ENCODE assay signal across 13 cellular contexts in genomic region chr17:13671771-13672170, GRCh38.
DNase-seq lines count a peak whose midpoint lies in the region; ATAC-seq and TF ChIP-seq lines count a peak whose summit lies in the region.
"Had no signal": no experiment of that assay in that cellular context is flagged by ENCODE, and none has a peak within 500 bp of the region (broad histone marks: within the 10 kb centered on the region; RNA-seq: fewer than 3 reads in every experiment).

No MANE protein-coding gene starts in this region.

- intact Hi-C loops in tibial artery (cut with DNase I; ENCODE audit: low total_unique reads), result no loop called here

- TF ChIP-seq POLR2A in NB4 (IDR thresholded peaks at IDR 0.05; ENCODE audit: extremely low read depth, insufficient read length) (no peak), tibial nerve (IDR thresholded peaks at IDR 0.05) (no peak)

- TF ChIP-seq CTCF in NB4 (IDR thresholded peaks at IDR 0.05; ENCODE audit: low read depth, low read length), result no peak
- TF ChIP-seq CTCF in brain microvascular endothelial cell (IDR thresholded peaks at IDR 0.05; ENCODE audit: low read depth, low read length, missing control alignments), result no peak
- no peak for TF ChIP-seq CTCF in tibial nerve (IDR thresholded peaks at IDR 0.05)
- no peak for TF ChIP-seq CTCF in tibial artery (IDR thresholded peaks at IDR 0.05)

- H3K27ac ChIP-seq in brain microvascular endothelial cell (no peak overlapping the region), tibial nerve (no peak overlapping the region), tibial artery (no peak overlapping the region)
- H3K27ac ChIP-seq: coronary artery, skin epidermis had no signal

- no peak for ATAC-seq in activated naive CD8-positive, alpha-beta T cell treated with anti-CD3 and anti-CD28 coated beads, Interleukin-2, amount 50 U/mL, for 24 hours
- ATAC-seq: left cardiac atrium had no signal

- peaks cover 26% of the 10 kb centered on the region for H3K9me3 Mint-ChIP-seq in activated naive CD8-positive, alpha-beta T cell treated with anti-CD3 and anti-CD28 coated beads, Interleukin-2, amount 50 U/mL, for 24 hours
- H3K9me3 Mint-ChIP-seq in activated naive CD8-positive, alpha-beta T cell treated with anti-CD3 and anti-CD28 coated beads for 36 hours, result peaks cover 22% of the 10 kb centered on the region

- H3K27me3 ChIP-seq in brain microvascular endothelial cell (replicated peaks) (no peaks in the 10 kb centered on the region), tibial nerve (no peaks in the 10 kb centered on the region), tibial artery (no peaks in the 10 kb centered on the region)

- no peaks in the 10 kb centered on the region for H3K4me1 ChIP-seq in tibial nerve
- H3K4me1 ChIP-seq in tibial artery, result no peaks in the 10 kb centered on the region

- H3K9me3 ChIP-seq in tibial nerve (peaks cover 0 to 32% (median 5%) of the 10 kb centered on the region in 4 donors), tibial artery (peaks cover 0 to 16% (median 0%) of the 10 kb centered on the region in 3 donors)

- peaks cover 19% of the 10 kb centered on the region for H3K27me3 Mint-ChIP-seq in activated naive CD8-positive, alpha-beta T cell treated with anti-CD3 and anti-CD28 coated beads, Interleukin-2, amount 50 U/mL, for 24 hours
- peaks cover 18% of the 10 kb centered on the region for H3K27me3 Mint-ChIP-seq in activated naive CD8-positive, alpha-beta T cell treated with anti-CD3 and anti-CD28 coated beads for 36 hours

- H3K4me3 ChIP-seq in NB4 (ENCODE audit: low read depth, low read length) (no peak overlapping the region), brain microvascular endothelial cell (ENCODE audit: low read depth, low read length) (no peak overlapping the region), tibial nerve (no peak overlapping the region), tibial artery (no peak overlapping the region)
- H3K4me3 ChIP-seq: coronary artery, skin epidermis had no signal

- in situ Hi-C loops in brain microvascular endothelial cell (cut with HindIII; ENCODE audit: low pct_ligation_motif_present, low sequenced_read_pairs), result no loop called here

- no peaks in the 10 kb centered on the region for H3K4me1 Mint-ChIP-seq in activated naive CD8-positive, alpha-beta T cell treated with anti-CD3 and anti-CD28 coated beads, Interleukin-2, amount 50 U/mL, for 24 hours
- no peaks in the 10 kb centered on the region for H3K4me1 Mint-ChIP-seq in activated naive CD8-positive, alpha-beta T cell treated with anti-CD3 and anti-CD28 coated beads for 36 hours

- 62 to 79% methylated on average over 8 of the region's 8 CpGs for WGBS in tibial nerve, 2 donors

- no peak for TF ChIP-seq EP300 in tibial nerve (IDR thresholded peaks at IDR 0.05)

- no peaks in the 10 kb centered on the region for H3K36me3 Mint-ChIP-seq in activated naive CD8-positive, alpha-beta T cell treated with anti-CD3 and anti-CD28 coated beads, Interleukin-2, amount 50 U/mL, for 24 hours (ENCODE audit: low read depth)
- H3K36me3 Mint-ChIP-seq in activated naive CD8-positive, alpha-beta T cell treated with anti-CD3 and anti-CD28 coated beads for 36 hours, result no peaks in the 10 kb centered on the region

- peak; percentile 4 for DNase-seq in activated naive CD8-positive, alpha-beta T cell treated with anti-CD3 and anti-CD28 coated beads, Interleukin-2, amount 50 U/mL, for 24 hours
- DNase-seq in activated naive CD8-positive, alpha-beta T cell treated with anti-CD3 and anti-CD28 coated beads for 36 hours, result no peak
- DNase-seq in NB4 (ENCODE audit: low read depth) (peak; percentile 11), brain microvascular endothelial cell (peak; percentile 5), tibial nerve (ENCODE audit: low spot score in 2 of 2) (no peak), tibial artery (no peak), glomerular visceral epithelial cell (ENCODE audit: extremely low spot score) (no peak)
- DNase-seq in stimulated activated CD8-positive, alpha-beta memory T cell treated with anti-CD3 and anti-CD28 coated beads, Interleukin-15, amount 100 ng/mL, for 48 hours (ENCODE audit: low read depth in 2 of 2), result peak; percentile 4 to 14
- DNase-seq: activated gamma-delta T cell, left cardiac atrium, RPMI8226 had no signal

- H3K36me3 ChIP-seq in brain microvascular endothelial cell (replicated peaks), result no peaks in the 10 kb centered on the region
- H3K36me3 ChIP-seq in tibial nerve, result no peaks in the 10 kb centered on the region
- no peaks in the 10 kb centered on the region for H3K36me3 ChIP-seq in tibial artery

- no peak overlapping the region for H3K27ac Mint-ChIP-seq in activated naive CD8-positive, alpha-beta T cell treated with anti-CD3 and anti-CD28 coated beads, Interleukin-2, amount 50 U/mL, for 24 hours
- no peak overlapping the region for H3K27ac Mint-ChIP-seq in activated naive CD8-positive, alpha-beta T cell treated with anti-CD3 and anti-CD28 coated beads for 36 hours

- H3K4me3 Mint-ChIP-seq in activated naive CD8-positive, alpha-beta T cell treated with anti-CD3 and anti-CD28 coated beads, Interleukin-2, amount 50 U/mL, for 24 hours, result no peak overlapping the region
- H3K4me3 Mint-ChIP-seq in activated naive CD8-positive, alpha-beta T cell treated with anti-CD3 and anti-CD28 coated beads for 36 hours, result no peak overlapping the region

Comparison
In these comparisons a context has a peak if more than half of its experiments do, and no peak if none do; other contexts are left out.
1. DNase-seq: peak in activated naive CD8-positive, alpha-beta T cell treated with anti-CD3 and anti-CD28 coated beads, Interleukin-2, amount 50 U/mL, for 24 hours (single experiment), NB4 (single experiment), brain microvascular endothelial cell (single experiment) and stimulated activated CD8-positive, alpha-beta memory T cell treated with anti-CD3 and anti-CD28 coated beads, Interleukin-15, amount 100 ng/mL, for 48 hours (2 of 2); none in activated naive CD8-positive, alpha-beta T cell treated with anti-CD3 and anti-CD28 coated beads for 36 hours (single experiment), tibial nerve (0 of 2), tibial artery (0 of 2) and glomerular visceral epithelial cell (single experiment).